ENCODE assay signal across 28 cellular contexts in the genomic region with DNA sequence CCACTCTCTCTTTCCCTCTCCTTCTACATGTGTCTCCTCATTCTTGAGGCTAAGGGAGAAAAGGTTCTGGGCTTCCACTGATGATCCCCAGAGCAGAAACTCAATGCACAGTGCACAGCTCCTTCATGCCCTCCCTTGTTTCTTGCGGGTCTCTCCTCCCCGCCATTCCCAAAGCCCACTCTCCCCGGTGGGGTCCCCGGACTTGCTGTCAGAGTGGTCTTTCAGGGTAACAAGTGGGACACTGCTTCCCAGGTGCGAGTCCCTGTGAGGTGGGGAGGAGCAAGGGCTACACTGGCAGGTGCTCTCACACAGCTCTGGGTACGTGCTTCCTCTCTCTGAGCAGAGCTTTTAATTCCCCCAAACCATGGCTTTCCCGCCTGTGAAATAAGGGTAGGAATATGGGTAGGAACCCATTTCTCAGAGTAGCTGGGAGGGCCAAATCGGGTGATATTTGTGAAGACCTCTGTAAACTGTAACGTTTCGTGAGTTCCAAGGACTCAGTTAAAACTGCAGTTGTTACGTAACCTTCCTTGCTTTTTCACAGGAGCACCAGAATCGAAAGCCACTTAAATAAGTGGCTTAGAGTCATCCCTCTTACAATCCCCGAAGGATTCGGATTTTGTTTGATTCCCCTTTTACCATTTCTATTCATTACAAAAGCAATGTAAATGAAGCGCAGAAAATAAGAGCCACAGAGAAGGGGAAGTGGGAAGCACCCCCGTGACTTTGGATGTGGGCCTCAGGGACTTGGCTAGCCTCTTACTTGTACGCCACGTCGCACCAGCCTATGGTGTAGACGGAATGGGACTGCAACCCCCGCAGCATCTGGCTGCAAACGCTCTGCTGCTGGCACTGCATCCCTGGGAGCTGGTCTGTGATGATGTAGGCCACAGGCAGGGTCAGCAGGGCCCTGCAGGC. TPM values are rescaled to one million over a fixed set of nuclear protein-coding genes. Genes with fewer than 3 reads are reported as not detected.
DNase-seq lines count a peak whose midpoint lies in the region; ATAC-seq, FAIRE-seq and TF ChIP-seq lines count a peak whose summit lies in the region.
"Had no signal": no experiment of that assay in that cellular context is flagged by ENCODE, and none has a peak within 500 bp of the region (broad histone marks: within the 10 kb centered on the region; RNA-seq: fewer than 3 reads in every experiment).

No MANE protein-coding gene starts in this region.

- no peak for TF ChIP-seq RAD21 in HepG2 (CRISPR knock-in tag; IDR thresholded peaks at IDR 0.05)
- TF ChIP-seq RAD21 in GM12878 (IDR thresholded peaks at IDR 0.05; ENCODE audit: insufficient read depth, low read depth, low read length) = no peak

- H4K20me1 ChIP-seq in HepG2 (ENCODE audit: insufficient read depth, low read length) = no peaks in the 10 kb centered on the region
- no peaks in the 10 kb centered on the region for H4K20me1 ChIP-seq in GM12878 (ENCODE audit: control insufficient read depth, insufficient read depth)

- CTCF ChIA-PET in HepG2 (lab: Yijun Ruan, JAX; ENCODE audit: low intra/inter-chr PET ratio, low total read pairs) = no interaction called here
- CTCF ChIA-PET in GM12878 (lab: Yijun Ruan, JAX) = interaction anchor here (3.3 kb wide), 1 partner anchor 15 kb away, joined by 11 read pairs; no protein-coding TSS in a partner anchor

- TF ChIP-seq EP300 in HepG2 (IDR thresholded peaks at IDR 0.05; ENCODE audit: low read depth in 2 of 2, low read length in 2 of 2) (no peak), HepG2 (CRISPR knock-in tag; IDR thresholded peaks at IDR 0.05; ENCODE audit: borderline replicate concordance) (no peak), GM12878 (IDR thresholded peaks at IDR 0.05; ENCODE audit: borderline replicate concordance in 1 of 2, control insufficient read depth in 1 of 2, low read depth in 2 of 2, low read length in 2 of 2) (no peak)

- H3K9me3 ChIP-seq in HepG2 (ENCODE audit: low read length) (no peaks in the 10 kb centered on the region), right lobe of liver (no peaks in the 10 kb centered on the region), GM12878 (replicated peaks; ENCODE audit: control insufficient read depth, insufficient read depth, low read length) (no peaks in the 10 kb centered on the region; the same call in 2 of the 3 replicates), upper lobe of right lung (no peaks in the 10 kb centered on the region)
- H3K9me3 ChIP-seq: BE2C, Peyer's patch had no signal

- H3K27ac ChIP-seq in HepG2 (ENCODE audit: extremely low read length, insufficient read depth, low read length) (no peak overlapping the region), right lobe of liver (no peak overlapping the region), GM12878 (ENCODE audit: control insufficient read depth, insufficient read depth) (no peak overlapping the region), upper lobe of right lung (no peak overlapping the region)
- H3K27ac ChIP-seq: Peyer's patch, SK-N-MC had no signal

- BruUV-seq in HepG2 (replicated peaks; lab: Mats Ljungman, UMichigan) (no TSS peak), GM12878 (replicated peaks; lab: Mats Ljungman, UMichigan) (no TSS peak)

- RAD21 ChIA-PET in GM12878 (lab: Charles Lee; ENCODE audit: unreplicated experiment) = no interaction called here

- H3K9ac ChIP-seq in HepG2 (ENCODE audit: insufficient read depth, low read depth, low read length) (no peak overlapping the region), GM12878 (ENCODE audit: control insufficient read depth, insufficient read depth, low read length) (no peak overlapping the region)

- TF ChIP-seq POLR2A in HepG2 (IDR thresholded peaks at IDR 0.05; ENCODE audit: insufficient read depth in 1 of 2, low read depth in 2 of 2, low read length in 2 of 2) = no peak
- TF ChIP-seq POLR2A in right lobe of liver (IDR thresholded peaks at IDR 0.05) = no peak
- no peak for TF ChIP-seq POLR2A in GM12878 (IDR thresholded peaks at IDR 0.05; ENCODE audit: low read depth, low read length)

- H3K79me2 ChIP-seq in HepG2 (ENCODE audit: insufficient read depth, low read length) (no peaks in the 10 kb centered on the region), GM12878 (ENCODE audit: control insufficient read depth, insufficient read depth, low read length) (no peaks in the 10 kb centered on the region)

- 33% methylated on average over 17 of the region's 22 CpGs for WGBS in HepG2 (ENCODE audit: low lambda C conversion rate)
- 57% methylated on average over 18 of the region's 22 CpGs for WGBS in right lobe of liver (ENCODE audit: insufficient coverage, low coverage, low lambda C conversion rate, missing lambda C conversion rate)
- WGBS in GM12878 (ENCODE audit: insufficient coverage, insufficient replicate concordance, low lambda C conversion rate, missing lambda C conversion rate) = 50% methylated on average over 22 of the region's 22 CpGs

- H3K4me3 ChIP-seq in HepG2 (replicated peaks in 1 of 3; ENCODE audit: insufficient read depth in 1 of 3, low read depth in 2 of 3, low read length in 3 of 3) (no peak overlapping the region), right lobe of liver (no peak overlapping the region), GM12878 (no peak overlapping the region), upper lobe of right lung (no peak overlapping the region)
- H3K4me3 ChIP-seq: Peyer's patch, SK-N-MC had no signal

- intact Hi-C loops in HepG2 (cut with micrococcal nuclease; ENCODE audit: unreplicated experiment) = no loop called here
- intact Hi-C loops in right lobe of liver (cut with DNase I) = no loop called here
- intact Hi-C loops in GM12878 (cut with micrococcal nuclease; ENCODE audit: unreplicated experiment) = no loop called here
- intact Hi-C loops in upper lobe of right lung (cut with DNase I) = no loop called here

- TF ChIP-seq CTCF in HepG2 (CRISPR knock-in tag; IDR thresholded peaks at IDR 0.05) (no peak), right lobe of liver (IDR thresholded peaks at IDR 0.05) (no peak), GM12878 (IDR thresholded peaks at IDR 0.05 in 2 of 3, conservative IDR thresholded peaks at IDR 0.05 in 1 of 3; ENCODE audit: control insufficient read depth in 2 of 3, extremely low read depth in 1 of 3, insufficient read depth in 1 of 3, low read depth in 3 of 3, low read length in 3 of 3) (no peak), upper lobe of right lung (IDR thresholded peaks at IDR 0.05) (no peak)

- H3K4me2 ChIP-seq in HepG2 (ENCODE audit: low read depth, low read length) = no peak overlapping the region
- H3K4me2 ChIP-seq in GM12878 (ENCODE audit: control insufficient read depth, insufficient read depth) = no peak overlapping the region

- H3K4me1 ChIP-seq in HepG2 (ENCODE audit: insufficient read depth, low read length) (no peaks in the 10 kb centered on the region), right lobe of liver (no peaks in the 10 kb centered on the region), GM12878 (ENCODE audit: control insufficient read depth, insufficient read depth, low read length) (no peaks in the 10 kb centered on the region), upper lobe of right lung (no peaks in the 10 kb centered on the region)
- H3K4me1 ChIP-seq: BE2C, Peyer's patch had no signal

- peaks cover 3 to 11% of the 10 kb centered on the region in 2 experiments; a peak in 3 of 5 replicates for H3K27me3 ChIP-seq in HepG2 (ENCODE audit: control insufficient read depth in 1 of 2, insufficient read depth in 2 of 2, low read length in 2 of 2)
- H3K27me3 ChIP-seq in right lobe of liver = no peaks in the 10 kb centered on the region
- no peaks in the 10 kb centered on the region; a peak in 1 of 4 replicates for H3K27me3 ChIP-seq in GM12878 (replicated peaks in 1 of 2; ENCODE audit: control insufficient read depth in 2 of 2, insufficient read depth in 2 of 2, low read length in 1 of 2)
- peaks cover 5% of the 10 kb centered on the region for H3K27me3 ChIP-seq in upper lobe of right lung
- H3K27me3 ChIP-seq: Peyer's patch had no signal

- H2AFZ ChIP-seq in HepG2 (ENCODE audit: low read length) (no peak overlapping the region), GM12878 (ENCODE audit: control insufficient read depth, low read depth, low read length) (no peak overlapping the region)

- DNase-seq in HepG2 (ENCODE audit: low spot score) = no peak
- DNase-seq in right lobe of liver = no peak
- DNase-seq in NOMO-1 treated with DMSO at 0.1 percent for 48 hours (lab: John Stamatoyannopoulos, UW; ENCODE audit: unreplicated experiment) = peak; percentile 59
- no peak for DNase-seq in GM12878 (ENCODE audit: low read depth, low spot score)
- no peak for DNase-seq in upper lobe of right lung
- no peak for DNase-seq in NCI-H82 treated with DMSO at 0.1 percent for 48 hours (lab: John Stamatoyannopoulos, UW; ENCODE audit: unreplicated experiment)
- no peak for DNase-seq in GM19238 (ENCODE audit: insufficient read length, low spot score)
- DNase-seq: BE2C; Calu3; CD8-positive, alpha-beta T cell; DMS53; EL; HFFc6; Karpas-422; NCI-H1105 treated with DMSO at 0.1 percent for 48 hours; NCI-H1694; NCI-H510A treated with DMSO at 0.1 percent for 48 hours; NCI-H774; Peyer's patch had no signal

- H3K36me3 ChIP-seq in HepG2 (replicated peaks in 1 of 2; ENCODE audit: control insufficient read depth in 1 of 2, insufficient read depth in 2 of 2, low read length in 2 of 2) (no peaks in the 10 kb centered on the region), right lobe of liver (no peaks in the 10 kb centered on the region), GM12878 (ENCODE audit: control insufficient read depth in 2 of 2, insufficient read depth in 2 of 2, low read length in 1 of 2) (no peaks in the 10 kb centered on the region), upper lobe of right lung (no peaks in the 10 kb centered on the region)
- H3K36me3 ChIP-seq: BE2C, Peyer's patch had no signal

- in situ Hi-C loops in HepG2 (cut with HindIII; ENCODE audit: extremely low pct_ligation_motif_present, low pct_unique_long_range_greater_than_20kb) = no loop called here
- in situ Hi-C loops in GM12878 (cut with MboI) = no loop called here

- ATAC-seq in HepG2 (no peak), right lobe of liver (no peak), GM12878 (no peak), upper lobe of right lung (peak; percentile 72), HG03280 (IDR thresholded peaks at IDR 0.05; ENCODE audit: unreplicated experiment) (no peak)
- ATAC-seq: CD8-positive, alpha-beta T cell; Right ventricle myocardium inferior had no signal

- POLR2A ChIA-PET in HepG2 (lab: Yijun Ruan, JAX) = no interaction called here
- POLR2A ChIA-PET in GM12878 (lab: Charles Lee) = no interaction called here

- FAIRE-seq in HepG2 (lab: Jason Lieb, UNC) = no peak
- no peak for FAIRE-seq in GM12878 (lab: Jason Lieb, UNC)
- FAIRE-seq: GM12892, GM18507, H54 had no signal

- SMC1A ChIA-PET in GM12878 (lab: Charles Lee; ENCODE audit: uncharacterized antibody, unreplicated experiment) = no interaction called here

RNA-seq across cellular contexts. Expression of a gene that starts 6.2 kb away (rescaled TPM):
- total RNA-seq in HepG2 (2016; rRNA removed; fragmentation: Illumina TruSeq; extraction: Trizol) (not detected in 2 replicates), right lobe of liver (not detected), GM12878 (2014; rRNA removed) (not detected in 2 replicates), GM12878 (2014; rRNA removed; fragmentation: Illumina TruSeq; extraction: Trizol) (not detected in 2 replicates), GM12878 (2021) (0.29 TPM in 1 of 2 replicates, not detected in the other), upper lobe of right lung (not detected)
- not detected in 2 replicates for total RNA-seq in HepG2 (2016; cell fraction: cytosol; rRNA removed; fragmentation: Illumina TruSeq; extraction: Trizol; ENCODE audit: low read depth)
- not detected in 2 replicates for total RNA-seq in HepG2 (2016; cell fraction: insoluble cytoplasmic fraction; rRNA removed; fragmentation: Illumina TruSeq; extraction: Trizol)
- total RNA-seq in HepG2 (2016; cell fraction: membrane; rRNA removed; fragmentation: Illumina TruSeq; extraction: Trizol) = not detected in 2 replicates
- not detected in 2 replicates for total RNA-seq in HepG2 (2016; cell fraction: nucleus; rRNA removed; fragmentation: Illumina TruSeq; extraction: Trizol)
- polyA plus RNA-seq in HepG2 (2011; rRNA removed) (not detected in 2 replicates), GM12878 (2011; rRNA removed) (0.19 and 0.49 TPM in 2 replicates), GM12878 (2014; fragmentation: Illumina TruSeq; extraction: Trizol) (0.18 TPM in 1 of 2 replicates, not detected in the other), GM12878 (2014; fragmentation: Nextera tagmentation; extraction: Ambion mirVana) (not detected), GM12878 (2014; rRNA removed) (0.22 TPM in 1 of 2 replicates, not detected in the other), GM12878 (2016; fragmentation: Nextera tagmentation; extraction: Ambion mirVana) (under 1 TPM in 1 of 2 experiments, not detected in 1; 0.10 TPM)
- polyA plus RNA-seq in HepG2 (2011; cell fraction: cytosol; rRNA removed) = not detected in 2 replicates
- not detected in 2 replicates for polyA plus RNA-seq in HepG2 (2011; cell fraction: nucleus; rRNA removed)
- not detected in 2 replicates for polyA plus RNA-seq in HepG2 (2012)
- not detected in 2 replicates for polyA plus RNA-seq in HepG2 (2016; cell fraction: cytosol; fragmentation: Illumina TruSeq; extraction: Trizol; ENCODE audit: low read depth)
- polyA plus RNA-seq in HepG2 (2016; cell fraction: insoluble cytoplasmic fraction; fragmentation: Illumina TruSeq; extraction: Trizol; ENCODE audit: low read depth) = not detected in 2 replicates
- not detected in 2 replicates for polyA plus RNA-seq in HepG2 (2016; cell fraction: membrane; fragmentation: Illumina TruSeq; extraction: Trizol; ENCODE audit: low read depth)
- polyA plus RNA-seq in HepG2 (2016; cell fraction: nucleus; fragmentation: Illumina TruSeq; extraction: Trizol; ENCODE audit: insufficient read depth, low read depth) = not detected in 2 replicates
- polyA minus RNA-seq in HepG2 (2011; rRNA and poly(A)+ RNA removed; ENCODE audit: low replicate concordance) = not detected in 2 replicates
- not detected in 2 replicates for polyA minus RNA-seq in HepG2 (2011; cell fraction: cytosol; rRNA and poly(A)+ RNA removed)
- not detected in 2 replicates for polyA minus RNA-seq in HepG2 (2011; cell fraction: nucleus; rRNA and poly(A)+ RNA removed)
- total RNA-seq in GM12878 (2013; cell fraction: nucleolus; rRNA removed) = 3.9 and 5.7 TPM in 2 replicates
- not detected for polyA plus RNA-seq in GM12878 (2011; ENCODE audit: low read depth)
- polyA plus RNA-seq in GM12878 (2011; cell fraction: cytosol; rRNA removed) = 0.42 and 0.53 TPM in 2 replicates
- polyA plus RNA-seq in GM12878 (2011; cell fraction: nucleus; rRNA removed) = 1.6 TPM in 2 replicates
- polyA plus RNA-seq in GM12878 (2012) = 0.27 and 0.28 TPM in 2 replicates
- polyA minus RNA-seq in GM12878 (2011; rRNA and poly(A)+ RNA removed) = 1.2 and 1.3 TPM in 2 replicates
- polyA minus RNA-seq in GM12878 (2011; cell fraction: cytosol; rRNA and poly(A)+ RNA removed) = not detected in 2 replicates
- polyA minus RNA-seq in GM12878 (2011; cell fraction: nucleus; rRNA and poly(A)+ RNA removed) = 1.5 and 1.7 TPM in 2 replicates
- total RNA-seq: A172; Calu3; CD8-positive, alpha-beta T cell; HFFc6; HT-29; MCF 10A; Peyer's patch; Right ventricle myocardium inferior had no signal

RNA-seq across cellular contexts. Expression of a gene that starts 42.1 kb away (rescaled TPM):
- total RNA-seq in HepG2 (2016; rRNA removed; fragmentation: Illumina TruSeq; extraction: Trizol) = not detected in 2 replicates
- not detected in 2 replicates for total RNA-seq in HepG2 (2016; cell fraction: cytosol; rRNA removed; fragmentation: Illumina TruSeq; extraction: Trizol; ENCODE audit: low read depth)
- total RNA-seq in HepG2 (2016; cell fraction: insoluble cytoplasmic fraction; rRNA removed; fragmentation: Illumina TruSeq; extraction: Trizol) = not detected in 2 replicates
- total RNA-seq in HepG2 (2016; cell fraction: membrane; rRNA removed; fragmentation: Illumina TruSeq; extraction: Trizol) = not detected in 2 replicates
- total RNA-seq in HepG2 (2016; cell fraction: nucleus; rRNA removed; fragmentation: Illumina TruSeq; extraction: Trizol) = not detected in 2 replicates
- polyA plus RNA-seq in HepG2 (2011; rRNA removed) = not detected in 2 replicates
- not detected in 2 replicates for polyA plus RNA-seq in HepG2 (2011; cell fraction: cytosol; rRNA removed)
- polyA plus RNA-seq in HepG2 (2011; cell fraction: nucleus; rRNA removed) = not detected in 2 replicates
- not detected in 2 replicates for polyA plus RNA-seq in HepG2 (2012)
- polyA plus RNA-seq in HepG2 (2016; cell fraction: cytosol; fragmentation: Illumina TruSeq; extraction: Trizol; ENCODE audit: low read depth) = not detected in 2 replicates
- not detected in 2 replicates for polyA plus RNA-seq in HepG2 (2016; cell fraction: insoluble cytoplasmic fraction; fragmentation: Illumina TruSeq; extraction: Trizol; ENCODE audit: low read depth)
- polyA plus RNA-seq in HepG2 (2016; cell fraction: membrane; fragmentation: Illumina TruSeq; extraction: Trizol; ENCODE audit: low read depth) = not detected in 2 replicates
- polyA plus RNA-seq in HepG2 (2016; cell fraction: nucleus; fragmentation: Illumina TruSeq; extraction: Trizol; ENCODE audit: insufficient read depth, low read depth) = not detected in 2 replicates
- not detected in 2 replicates for polyA minus RNA-seq in HepG2 (2011; rRNA and poly(A)+ RNA removed; ENCODE audit: low replicate concordance)
- polyA minus RNA-seq in HepG2 (2011; cell fraction: cytosol; rRNA and poly(A)+ RNA removed) = not detected in 2 replicates
- not detected in 2 replicates for polyA minus RNA-seq in HepG2 (2011; cell fraction: nucleus; rRNA and poly(A)+ RNA removed)
- not detected for total RNA-seq in right lobe of liver
- 13.4 and 14.3 TPM in 2 replicates for total RNA-seq in GM12878 (2013; cell fraction: nucleolus; rRNA removed)
- 0.38 and 0.45 TPM in 2 replicates for total RNA-seq in GM12878 (2014; rRNA removed)
- total RNA-seq in GM12878 (2014; rRNA removed; fragmentation: Illumina TruSeq; extraction: Trizol) = 0.22 and 0.32 TPM in 2 replicates
- 0.44 and 0.74 TPM in 2 replicates for total RNA-seq in GM12878 (2021)
- polyA plus RNA-seq in GM12878 (2011; ENCODE audit: low read depth) = 0.54 TPM
- polyA plus RNA-seq in GM12878 (2011; rRNA removed) = 1.6 and 3.0 TPM in 2 replicates
- polyA plus RNA-seq in GM12878 (2011; cell fraction: cytosol; rRNA removed) = 4.2 and 4.6 TPM in 2 replicates
- polyA plus RNA-seq in GM12878 (2011; cell fraction: nucleus; rRNA removed) = 7.1 and 15.8 TPM in 2 replicates
- polyA plus RNA-seq in GM12878 (2012) = 0.43 and 1.2 TPM in 2 replicates
- 0.48 and 0.65 TPM in 2 replicates for polyA plus RNA-seq in GM12878 (2014; fragmentation: Illumina TruSeq; extraction: Trizol)
- under 1 TPM; 0.37 to 0.50 TPM for polyA plus RNA-seq in GM12878 (2014; fragmentation: Nextera tagmentation; extraction: Ambion mirVana)
- polyA plus RNA-seq in GM12878 (2014; rRNA removed) = 0.44 and 0.55 TPM in 2 replicates
- under 1 TPM; 0.28 to 0.43 TPM for polyA plus RNA-seq in GM12878 (2016; fragmentation: Nextera tagmentation; extraction: Ambion mirVana)
- polyA minus RNA-seq in GM12878 (2011; rRNA and poly(A)+ RNA removed) = 6.4 and 7.3 TPM in 2 replicates
- polyA minus RNA-seq in GM12878 (2011; cell fraction: cytosol; rRNA and poly(A)+ RNA removed) = 0.53 TPM in 1 of 2 replicates, not detected in the other
- polyA minus RNA-seq in GM12878 (2011; cell fraction: nucleus; rRNA and poly(A)+ RNA removed) = 6.3 and 6.9 TPM in 2 replicates
- total RNA-seq in upper lobe of right lung = not detected
- total RNA-seq: A172; CD8-positive, alpha-beta T cell; HFFc6; HT-29; MCF 10A; Peyer's patch; Right ventricle myocardium inferior had no signal

RNA-seq across cellular contexts. Expression of a gene that starts 47.1 kb away (rescaled TPM):
- total RNA-seq in HepG2 (2016; rRNA removed; fragmentation: Illumina TruSeq; extraction: Trizol) = not detected in 2 replicates
- total RNA-seq in HepG2 (2016; cell fraction: cytosol; rRNA removed; fragmentation: Illumina TruSeq; extraction: Trizol; ENCODE audit: low read depth) = not detected in 2 replicates
- not detected in 2 replicates for total RNA-seq in HepG2 (2016; cell fraction: insoluble cytoplasmic fraction; rRNA removed; fragmentation: Illumina TruSeq; extraction: Trizol)
- total RNA-seq in HepG2 (2016; cell fraction: membrane; rRNA removed; fragmentation: Illumina TruSeq; extraction: Trizol) = not detected in 2 replicates
- total RNA-seq in HepG2 (2016; cell fraction: nucleus; rRNA removed; fragmentation: Illumina TruSeq; extraction: Trizol) = not detected in 2 replicates
- not detected in 2 replicates for polyA plus RNA-seq in HepG2 (2011; rRNA removed)
- not detected in 2 replicates for polyA plus RNA-seq in HepG2 (2011; cell fraction: cytosol; rRNA removed)
- polyA plus RNA-seq in HepG2 (2011; cell fraction: nucleus; rRNA removed) = not detected in 2 replicates
- not detected in 2 replicates for polyA plus RNA-seq in HepG2 (2012)
- polyA plus RNA-seq in HepG2 (2016; cell fraction: cytosol; fragmentation: Illumina TruSeq; extraction: Trizol; ENCODE audit: low read depth) = not detected in 2 replicates
- not detected in 2 replicates for polyA plus RNA-seq in HepG2 (2016; cell fraction: insoluble cytoplasmic fraction; fragmentation: Illumina TruSeq; extraction: Trizol; ENCODE audit: low read depth)
- polyA plus RNA-seq in HepG2 (2016; cell fraction: membrane; fragmentation: Illumina TruSeq; extraction: Trizol; ENCODE audit: low read depth) = not detected in 2 replicates
- polyA plus RNA-seq in HepG2 (2016; cell fraction: nucleus; fragmentation: Illumina TruSeq; extraction: Trizol; ENCODE audit: insufficient read depth, low read depth) = not detected in 2 replicates
- polyA minus RNA-seq in HepG2 (2011; rRNA and poly(A)+ RNA removed; ENCODE audit: low replicate concordance) = not detected in 2 replicates
- polyA minus RNA-seq in HepG2 (2011; cell fraction: cytosol; rRNA and poly(A)+ RNA removed) = not detected in 2 replicates
- polyA minus RNA-seq in HepG2 (2011; cell fraction: nucleus; rRNA and poly(A)+ RNA removed) = not detected in 2 replicates
- total RNA-seq in right lobe of liver = not detected
- total RNA-seq in GM12878 (2013; cell fraction: nucleolus; rRNA removed) = not detected in 2 replicates
- 0.06 TPM in 1 of 2 replicates, not detected in the other for total RNA-seq in GM12878 (2014; rRNA removed)
- not detected in 2 replicates for total RNA-seq in GM12878 (2014; rRNA removed; fragmentation: Illumina TruSeq; extraction: Trizol)
- total RNA-seq in GM12878 (2021) = not detected in 2 replicates
- not detected for polyA plus RNA-seq in GM12878 (2011; ENCODE audit: low read depth)
- polyA plus RNA-seq in GM12878 (2011; rRNA removed) = not detected in 2 replicates
- polyA plus RNA-seq in GM12878 (2011; cell fraction: cytosol; rRNA removed) = 0.07 TPM in 1 of 2 replicates, not detected in the other
- polyA plus RNA-seq in GM12878 (2011; cell fraction: nucleus; rRNA removed) = 0.25 and 0.39 TPM in 2 replicates
- polyA plus RNA-seq in GM12878 (2012) = not detected in 2 replicates
- not detected in 2 replicates for polyA plus RNA-seq in GM12878 (2014; fragmentation: Illumina TruSeq; extraction: Trizol)
- polyA plus RNA-seq in GM12878 (2014; fragmentation: Nextera tagmentation; extraction: Ambion mirVana) = not detected
- polyA plus RNA-seq in GM12878 (2014; rRNA removed) = 0.37 TPM in 1 of 2 replicates, not detected in the other
- not detected for polyA plus RNA-seq in GM12878 (2016; fragmentation: Nextera tagmentation; extraction: Ambion mirVana)
- 0.26 TPM in 1 of 2 replicates, not detected in the other for polyA minus RNA-seq in GM12878 (2011; rRNA and poly(A)+ RNA removed)
- polyA minus RNA-seq in GM12878 (2011; cell fraction: cytosol; rRNA and poly(A)+ RNA removed) = not detected in 2 replicates
- 0.57 TPM in 1 of 2 replicates, not detected in the other for polyA minus RNA-seq in GM12878 (2011; cell fraction: nucleus; rRNA and poly(A)+ RNA removed)
- total RNA-seq in upper lobe of right lung = not detected
- total RNA-seq: A172; Calu3; CD8-positive, alpha-beta T cell; HFFc6; HT-29; MCF 10A; Peyer's patch; Right ventricle myocardium inferior had no signal

RNA-seq across cellular contexts. Expression of a gene that starts 51.1 kb away (rescaled TPM):
- 0.31 and 1.1 TPM in 2 replicates for total RNA-seq in HepG2 (2016; rRNA removed; fragmentation: Illumina TruSeq; extraction: Trizol)
- total RNA-seq in HepG2 (2016; cell fraction: cytosol; rRNA removed; fragmentation: Illumina TruSeq; extraction: Trizol; ENCODE audit: low read depth) = not detected in 2 replicates
- 0.65 and 0.91 TPM in 2 replicates for total RNA-seq in HepG2 (2016; cell fraction: insoluble cytoplasmic fraction; rRNA removed; fragmentation: Illumina TruSeq; extraction: Trizol)
- total RNA-seq in HepG2 (2016; cell fraction: membrane; rRNA removed; fragmentation: Illumina TruSeq; extraction: Trizol) = not detected in 2 replicates
- not detected in 2 replicates for total RNA-seq in HepG2 (2016; cell fraction: nucleus; rRNA removed; fragmentation: Illumina TruSeq; extraction: Trizol)
- 0.61 and 0.69 TPM in 2 replicates for polyA plus RNA-seq in HepG2 (2011; rRNA removed)
- 0.43 and 1.1 TPM in 2 replicates for polyA plus RNA-seq in HepG2 (2011; cell fraction: cytosol; rRNA removed)
- polyA plus RNA-seq in HepG2 (2011; cell fraction: nucleus; rRNA removed) = not detected in 2 replicates
- polyA plus RNA-seq in HepG2 (2012) = not detected in 2 replicates
- 0.21 TPM in 1 of 2 replicates, not detected in the other for polyA plus RNA-seq in HepG2 (2016; cell fraction: cytosol; fragmentation: Illumina TruSeq; extraction: Trizol; ENCODE audit: low read depth)
- 0.49 and 1.4 TPM in 2 replicates for polyA plus RNA-seq in HepG2 (2016; cell fraction: insoluble cytoplasmic fraction; fragmentation: Illumina TruSeq; extraction: Trizol; ENCODE audit: low read depth)
- polyA plus RNA-seq in HepG2 (2016; cell fraction: membrane; fragmentation: Illumina TruSeq; extraction: Trizol; ENCODE audit: low read depth) = not detected in 2 replicates
- polyA plus RNA-seq in HepG2 (2016; cell fraction: nucleus; fragmentation: Illumina TruSeq; extraction: Trizol; ENCODE audit: insufficient read depth, low read depth) = not detected in 2 replicates
- polyA minus RNA-seq in HepG2 (2011; rRNA and poly(A)+ RNA removed; ENCODE audit: low replicate concordance) = not detected in 2 replicates
- polyA minus RNA-seq in HepG2 (2011; cell fraction: cytosol; rRNA and poly(A)+ RNA removed) = not detected in 2 replicates
- not detected in 2 replicates for polyA minus RNA-seq in HepG2 (2011; cell fraction: nucleus; rRNA and poly(A)+ RNA removed)
- 10 to 100 TPM; 34.3 to 96.8 (median 64.5) TPM for total RNA-seq in right lobe of liver
- total RNA-seq in GM12878 (2013; cell fraction: nucleolus; rRNA removed) = not detected in 2 replicates
- total RNA-seq in GM12878 (2014; rRNA removed) = 0.68 and 1.3 TPM in 2 replicates
- total RNA-seq in GM12878 (2014; rRNA removed; fragmentation: Illumina TruSeq; extraction: Trizol) = 0.37 TPM in 1 of 2 replicates, not detected in the other
- total RNA-seq in GM12878 (2021) = 0.37 and 0.41 TPM in 2 replicates
- polyA plus RNA-seq in GM12878 (2011; ENCODE audit: low read depth) = not detected
- 1.4 and 1.7 TPM in 2 replicates for polyA plus RNA-seq in GM12878 (2011; rRNA removed)
- polyA plus RNA-seq in GM12878 (2011; cell fraction: cytosol; rRNA removed) = 0.77 and 1.6 TPM in 2 replicates
- 0.42 and 0.87 TPM in 2 replicates for polyA plus RNA-seq in GM12878 (2011; cell fraction: nucleus; rRNA removed)
- not detected in 2 replicates for polyA plus RNA-seq in GM12878 (2012)
- 0.22 TPM in 1 of 2 replicates, not detected in the other for polyA plus RNA-seq in GM12878 (2014; fragmentation: Illumina TruSeq; extraction: Trizol)
- under 1 TPM in 1 of 2 experiments, not detected in 1; 0.49 TPM for polyA plus RNA-seq in GM12878 (2014; fragmentation: Nextera tagmentation; extraction: Ambion mirVana)
- polyA plus RNA-seq in GM12878 (2014; rRNA removed) = 1.4 and 1.5 TPM in 2 replicates
- polyA plus RNA-seq in GM12878 (2016; fragmentation: Nextera tagmentation; extraction: Ambion mirVana) = under 1 TPM in 1 of 2 experiments, not detected in 1; 0.31 TPM
- polyA minus RNA-seq in GM12878 (2011; rRNA and poly(A)+ RNA removed) = not detected in 2 replicates
- polyA minus RNA-seq in GM12878 (2011; cell fraction: cytosol; rRNA and poly(A)+ RNA removed) = not detected in 2 replicates
- not detected in 2 replicates for polyA minus RNA-seq in GM12878 (2011; cell fraction: nucleus; rRNA and poly(A)+ RNA removed)
- total RNA-seq in upper lobe of right lung = 418 TPM
- total RNA-seq: A172, HFFc6 had no signal
